In the genomic region with DNA sequence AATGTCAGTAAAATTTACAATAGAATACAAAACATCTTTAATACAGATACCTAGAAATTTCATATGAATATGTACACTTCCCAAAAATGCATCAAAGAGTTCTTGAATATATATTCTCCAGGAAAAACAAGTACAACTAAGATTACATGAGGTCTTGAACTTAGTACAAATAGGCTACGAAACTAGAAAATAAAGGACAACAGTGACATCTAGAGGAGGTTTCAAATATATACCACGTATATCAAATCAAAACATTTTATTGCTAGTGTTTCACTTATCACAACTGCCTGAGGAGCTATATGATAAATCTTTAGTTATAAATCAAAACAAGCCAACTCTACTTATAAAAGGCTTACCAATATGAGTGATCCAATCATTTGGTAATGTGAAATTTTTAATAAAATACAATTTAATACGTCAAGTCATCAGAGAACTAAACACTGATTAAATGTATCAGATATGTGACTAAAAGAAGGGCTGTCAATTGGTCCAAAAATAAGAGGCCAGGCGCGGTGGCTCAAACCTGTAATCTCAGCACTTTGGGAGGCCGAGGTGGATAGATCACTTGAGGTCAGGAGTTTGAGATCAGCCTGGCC, we compare ENCODE assay signal across 8 cellular contexts. TPM values are rescaled to one million over a fixed set of nuclear protein-coding genes. Genes with fewer than 3 reads are reported as not detected.
DNase-seq lines count a peak whose midpoint lies in the region; ATAC-seq and TF ChIP-seq lines count a peak whose summit lies in the region.

No MANE protein-coding gene starts in this region.

- H3K4me3 ChIP-seq in DOHH2 (ENCODE audit: low read length) (no peak overlapping the region), prostate gland (no peak overlapping the region)

- no peak overlapping the region for H3K4me2 ChIP-seq in DOHH2 (ENCODE audit: low read length)

- TF ChIP-seq CTCF in DOHH2 (IDR thresholded peaks at IDR 0.05; ENCODE audit: low read depth, low read length, poor library complexity, severe bottlenecking) (peak; percentile 52), LNCAP (IDR thresholded peaks at IDR 0.05) (peak; percentile 47; the same call in 1 of the 2 replicates), prostate gland (IDR thresholded peaks at IDR 0.05) (peak in 3 of 4 experiments; percentile 49 to 53 (median 51))

- H3K36me3 ChIP-seq in DOHH2 (ENCODE audit: control insufficient read depth, low read length): peaks cover 8% of the 10 kb centered on the region
- H3K36me3 ChIP-seq in prostate gland: no peaks in the 10 kb centered on the region

- H3K4me1 ChIP-seq in DOHH2 (ENCODE audit: control insufficient read depth, low read length) (no peaks in the 10 kb centered on the region), prostate gland (replicated peaks) (no peaks in the 10 kb centered on the region)

- intact Hi-C loops in prostate gland (cut with DNase I): loop anchor here (5.0 kb wide), 1 partner anchor 889 kb away; no protein-coding TSS in a partner anchor

- H3K9me3 ChIP-seq in DOHH2 (ENCODE audit: control insufficient read depth, insufficient read depth, low read length) (no peaks in the 10 kb centered on the region), prostate gland (no peaks in the 10 kb centered on the region)

- peak; percentile 61 for ATAC-seq in GM21528 (IDR thresholded peaks at IDR 0.05; ENCODE audit: low FRiP score, unreplicated experiment)

- WGBS in prostate gland: 66% methylated on average over 6 of the region's 6 CpGs

- H4K20me1 ChIP-seq in DOHH2 (ENCODE audit: control insufficient read depth, insufficient read depth, low read depth, low read length): 0 out of 2 replicates have a peak, but pooled peaks cover 3% of the 10 kb centered on the region

- DNase-seq in RPMI7951 (ENCODE audit: low read depth) (peak; percentile 46), fibroblast of peridontal ligament (ENCODE audit: extremely low read depth) (peak; percentile 84), prostate gland (ENCODE audit: low spot score) (no peak)
- no peak for DNase-seq in activated CD8-positive, alpha-beta memory T cell treated with anti-CD3 and anti-CD28 coated beads, Interleukin-2, amount 50 U/mL, for 48 hours
- no peak for DNase-seq in activated naive CD4-positive, alpha-beta T cell treated with Interleukin-2 at 50 U/mL for 16 hours

- TF ChIP-seq POLR2A in prostate gland (IDR thresholded peaks at IDR 0.05): no peak

- H3K9me2 ChIP-seq in DOHH2 (replicated peaks; ENCODE audit: control insufficient read depth, low read length): no peaks in the 10 kb centered on the region

- peaks cover 6% of the 10 kb centered on the region; the same call in 1 of the 2 replicates for H3F3A ChIP-seq in DOHH2 (ENCODE audit: control insufficient read depth, insufficient read depth)

- H3K27ac ChIP-seq in DOHH2 (ENCODE audit: low read depth, low read length) (no peak overlapping the region), prostate gland (no peak overlapping the region)

- H3K79me2 ChIP-seq in DOHH2 (ENCODE audit: control insufficient read depth, low read length): no peaks in the 10 kb centered on the region; the same call in 1 of the 2 replicates

- H3K27me3 ChIP-seq in DOHH2 (ENCODE audit: control insufficient read depth, low read length) (no peaks in the 10 kb centered on the region), prostate gland (replicated peaks; ENCODE audit: insufficient read depth) (no peaks in the 10 kb centered on the region)

RNA-seq across cellular contexts. Expression of gene ANAPC10, which starts 36.6 kb away (rescaled TPM):
- total RNA-seq in RPMI7951 (2014; rRNA removed; shearing (Covaris generic)): 36.5 and 43.4 TPM in 2 replicates
- 10 to 100 TPM; 22.3 to 31.4 TPM for total RNA-seq in prostate gland

RNA-seq across cellular contexts. Expression of gene ABCE1, which starts 36.7 kb away (rescaled TPM):
- 163 and 196 TPM in 2 replicates for total RNA-seq in RPMI7951 (2014; rRNA removed; shearing (Covaris generic))
- 10 to 100 TPM; 41.1 to 61.0 TPM for total RNA-seq in prostate gland

Comparison
In these comparisons a context has a peak if more than half of its experiments do, and no peak if none do; other contexts are left out.
1. DNase-seq: peak in RPMI7951 (single experiment) and fibroblast of peridontal ligament (single experiment); none in prostate gland (single experiment), activated CD8-positive, alpha-beta memory T cell treated with anti-CD3 and anti-CD28 coated beads, Interleukin-2, amount 50 U/mL, for 48 hours (single experiment) and activated naive CD4-positive, alpha-beta T cell treated with Interleukin-2 at 50 U/mL for 16 hours (single experiment).
2. Peak in every context shown above with its lines, with median percentiles within 50 percentile points of each other: CTCF ChIP-seq.